Comparison of ENCODE assay signal across 10 cellular contexts in genomic region chr3:157064402-157064801, GRCh38.
DNase-seq lines count a peak whose midpoint lies in the region; ATAC-seq and TF ChIP-seq lines count a peak whose summit lies in the region.
"Had no signal": no experiment of that assay in that cellular context is flagged by ENCODE, and none has a peak within 500 bp of the region (broad histone marks: within the 10 kb centered on the region; RNA-seq: fewer than 3 reads in every experiment).

No MANE protein-coding gene starts in this region.

- H3K9me3 Mint-ChIP-seq in glutamatergic neuron (ENCODE audit: unreplicated experiment) (peaks cover 2% of the 10 kb centered on the region), immature natural killer cell (no peaks in the 10 kb centered on the region)

- no peak overlapping the region for H2BK5ac ChIP-seq in trophoblast cell (ENCODE audit: low read depth, low read length, poor library complexity)

- H3K9ac ChIP-seq in trophoblast cell (ENCODE audit: low read length): no peak overlapping the region

- no peak overlapping the region for H4K12ac ChIP-seq in trophoblast cell (ENCODE audit: low read depth, low read length)

- H3K36me3 Mint-ChIP-seq in glutamatergic neuron (ENCODE audit: unreplicated experiment) (no peaks in the 10 kb centered on the region), immature natural killer cell (no peaks in the 10 kb centered on the region)

- H3K4me3 ChIP-seq in trophoblast cell (ENCODE audit: low read depth, low read length): no peak overlapping the region
- H3K4me3 ChIP-seq: breast epithelium had no signal

- no peak overlapping the region for H4K91ac ChIP-seq in trophoblast cell (ENCODE audit: low read depth, low read length)

- H3K27me3 Mint-ChIP-seq in glutamatergic neuron (ENCODE audit: unreplicated experiment) (peaks cover 3% of the 10 kb centered on the region), immature natural killer cell (ENCODE audit: low read depth in 3 of 3) (peaks cover 0 to 3% (median 2%) of the 10 kb centered on the region in 3 donors)

- intact Hi-C loops in sciatic nerve (cut with DNase I): no loop called here

- no peak overlapping the region for H2BK12ac ChIP-seq in trophoblast cell (ENCODE audit: low read length)

- no peak overlapping the region for H2AFZ ChIP-seq in trophoblast cell (ENCODE audit: insufficient read depth, low read length, poor library complexity)

- H3K27me3 ChIP-seq in trophoblast cell (ENCODE audit: insufficient read depth, low read length): no peaks in the 10 kb centered on the region
- H3K27me3 ChIP-seq: breast epithelium had no signal

- H3K27ac Mint-ChIP-seq in glutamatergic neuron (ENCODE audit: unreplicated experiment) (no peak overlapping the region), immature natural killer cell (peak overlapping the region in 1 of 6 donors; percentile 33)

- TF ChIP-seq CTCF in glutamatergic neuron (IDR thresholded peaks at IDR 0.05; ENCODE audit: partially characterized antibody, unreplicated experiment): no peak

- H3K4me1 ChIP-seq in trophoblast cell (ENCODE audit: control insufficient read depth in 1 of 2, insufficient read depth in 2 of 2, low read length in 2 of 2): no peaks in the 10 kb centered on the region
- H3K4me1 ChIP-seq: breast epithelium had no signal

- no peak overlapping the region for H4K8ac ChIP-seq in trophoblast cell (ENCODE audit: low read depth, low read length)

- H3K14ac ChIP-seq in trophoblast cell (ENCODE audit: low read length): no peak overlapping the region

- H2BK120ac ChIP-seq in trophoblast cell (ENCODE audit: insufficient read depth, low read length, poor library complexity): no peak overlapping the region

- H3K27ac ChIP-seq in trophoblast cell (ENCODE audit: low read depth, low read length): no peak overlapping the region
- H3K27ac ChIP-seq: breast epithelium had no signal

- no peak overlapping the region for H2AK5ac ChIP-seq in trophoblast cell (ENCODE audit: low read length)

- H3K36me3 ChIP-seq in trophoblast cell (ENCODE audit: control insufficient read depth in 1 of 2, insufficient read depth in 2 of 2, low read length in 2 of 2): no peaks in the 10 kb centered on the region
- H3K36me3 ChIP-seq: breast epithelium had no signal

- no CpG with 5 or more reads among the region's 7 CpGs for WGBS in trophoblast cell (ENCODE audit: extremely low coverage, insufficient coverage, insufficient read length)

- H3K4me2 ChIP-seq in trophoblast cell (ENCODE audit: low read length): no peak overlapping the region

- no peak overlapping the region for H3K18ac ChIP-seq in trophoblast cell (ENCODE audit: low read length)

- H3K4ac ChIP-seq in trophoblast cell (ENCODE audit: low read depth, low read length): no peak overlapping the region

- H3K79me1 ChIP-seq in trophoblast cell (ENCODE audit: low read length): no peaks in the 10 kb centered on the region

- DNase-seq in NOMO-1 (lab: John Stamatoyannopoulos, UW; ENCODE audit: unreplicated experiment in 2 of 2) (peak; percentile 58 to 82), sciatic nerve (ENCODE audit: low spot score) (no peak), glutamatergic neuron (no peak), trophoblast cell (no peak), immature natural killer cell (no peak)
- DNase-seq: activated CD4-positive, alpha-beta T cell treated with anti-CD3 and anti-CD28 coated beads for 4 hours; NCI-H2029 treated with DMSO at 0.1 percent for 48 hours had no signal

- H3K23ac ChIP-seq in trophoblast cell (ENCODE audit: low read length): no peak overlapping the region

- ATAC-seq in GM19397 (IDR thresholded peaks at IDR 0.05; ENCODE audit: unreplicated experiment) (peak; percentile 72), HG02943 (IDR thresholded peaks at IDR 0.05; ENCODE audit: low read depth, unreplicated experiment) (peak; percentile 60), sciatic nerve (peak; percentile 13)

- H3K9me3 ChIP-seq in trophoblast cell (ENCODE audit: insufficient read depth, low read depth, low read length): no peaks in the 10 kb centered on the region
- H3K9me3 ChIP-seq: breast epithelium had no signal

- H3K4me1 Mint-ChIP-seq in glutamatergic neuron (ENCODE audit: low read depth, unreplicated experiment): peaks cover 22% of the 10 kb centered on the region
- H3K4me1 Mint-ChIP-seq in immature natural killer cell: peaks cover 17 to 32% of the 10 kb centered on the region in 2 donors

- no peaks in the 10 kb centered on the region for H3K79me2 ChIP-seq in trophoblast cell (ENCODE audit: control insufficient read depth, insufficient read depth, low read length, poor library complexity)

- H3K4me3 Mint-ChIP-seq in glutamatergic neuron (ENCODE audit: unreplicated experiment) (no peak overlapping the region), immature natural killer cell (no peak overlapping the region)

Comparison
In these comparisons a context has a peak if more than half of its experiments do, and no peak if none do; other contexts are left out.
1. ATAC-seq: peak in every context shown above with its lines; median percentile 72 in GM19397; 60 in HG02943; 13 in sciatic nerve.
2. DNase-seq: peak in NOMO-1 (2 of 2); none in sciatic nerve (single experiment), glutamatergic neuron (single experiment), trophoblast cell (0 of 2) and immature natural killer cell (0 of 3).